Comparison of ENCODE assay signal across 11 cellular contexts in the genomic region with DNA sequence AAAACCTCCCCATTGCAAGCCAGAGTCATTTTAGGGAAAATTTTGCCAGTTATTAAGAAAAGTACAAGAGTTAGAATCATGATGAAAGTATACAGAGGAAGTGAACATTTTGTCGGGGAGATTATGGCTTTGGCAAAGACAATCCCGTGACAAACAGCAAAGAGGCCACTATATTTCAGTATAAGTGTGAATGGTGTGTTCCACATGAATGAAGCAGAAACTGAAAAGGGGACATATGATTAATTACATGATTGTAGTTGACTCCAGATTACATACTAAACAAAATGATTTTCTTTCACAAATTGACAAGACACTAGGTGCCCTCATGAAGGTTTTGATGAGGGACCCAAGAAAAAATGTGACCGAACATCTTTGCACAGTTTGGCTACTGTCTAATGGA. TPM values are rescaled to one million over a fixed set of nuclear protein-coding genes. Genes with fewer than 3 reads are reported as not detected.
A peak's percentile ranks its signal among the peaks of the same experiment; 100 is the strongest.
DNase-seq lines count a peak whose midpoint lies in the region; ATAC-seq lines count a peak whose summit lies in the region.
"Had no signal": no experiment of that assay in that cellular context is flagged by ENCODE, and none has a peak within 500 bp of the region (broad histone marks: within the 10 kb centered on the region; RNA-seq: fewer than 3 reads in every experiment).

No MANE protein-coding gene starts in this region.

- H3K36me3 Mint-ChIP-seq in activated CD4-positive, alpha-beta T cell treated with anti-CD3 and anti-CD28 coated beads, Interleukin-2, amount 10 ng/mL, durations not matched to agents 24 days and 14 days (ENCODE audit: low read depth) = peaks cover 87% of the 10 kb centered on the region
- H3K36me3 Mint-ChIP-seq in memory B cell = peaks cover 59% of the 10 kb centered on the region

- DNase-seq in activated CD4-positive, alpha-beta T cell treated with anti-CD3 and anti-CD28 coated beads, Interleukin-2, amount 10 ng/mL, durations not matched to agents 24 days and 14 days = no peak
- no peak for DNase-seq in activated CD4-positive, alpha-beta T cell treated with anti-CD3 and anti-CD28 coated beads for 4 hours
- DNase-seq in memory B cell (ENCODE audit: low spot score in 2 of 2) = no peak
- DNase-seq in GM19240 (ENCODE audit: insufficient read length, low spot score) = no peak
- no peak for DNase-seq in germinal center (ENCODE audit: low spot score)
- DNase-seq: left ventricle myocardium inferior, MG63 had no signal

- peak; percentile 56 for ATAC-seq in GM21447 (IDR thresholded peaks at IDR 0.05; ENCODE audit: unreplicated experiment)
- peak; percentile 54 for ATAC-seq in HG03097 (IDR thresholded peaks at IDR 0.05; ENCODE audit: low FRiP score, unreplicated experiment)
- peak; percentile 64 for ATAC-seq in memory B cell (ENCODE audit: low read depth)
- no peak for ATAC-seq in esophagus mucosa

- H3K27ac Mint-ChIP-seq in activated CD4-positive, alpha-beta T cell treated with anti-CD3 and anti-CD28 coated beads, Interleukin-2, amount 10 ng/mL, durations not matched to agents 24 days and 14 days = peak overlapping the region; percentile 61
- peak overlapping the region; percentile 85 for H3K27ac Mint-ChIP-seq in memory B cell

- intact Hi-C loops in activated CD4-positive, alpha-beta T cell treated with anti-CD3 and anti-CD28 coated beads, Interleukin-2, amount 10 ng/mL, durations not matched to agents 24 days and 14 days (cut with micrococcal nuclease) = loop anchor here (5.0 kb wide), 3 partner anchors 50 to 390 kb away; no protein-coding TSS in a partner anchor

- peaks cover 28% of the 10 kb centered on the region for H3K9me3 Mint-ChIP-seq in activated CD4-positive, alpha-beta T cell treated with anti-CD3 and anti-CD28 coated beads, Interleukin-2, amount 10 ng/mL, durations not matched to agents 24 days and 14 days
- H3K9me3 Mint-ChIP-seq in memory B cell = no peaks in the 10 kb centered on the region

- H3K27me3 Mint-ChIP-seq in activated CD4-positive, alpha-beta T cell treated with anti-CD3 and anti-CD28 coated beads, Interleukin-2, amount 10 ng/mL, durations not matched to agents 24 days and 14 days = no peaks in the 10 kb centered on the region
- no peaks in the 10 kb centered on the region for H3K27me3 Mint-ChIP-seq in memory B cell

- H3K4me1 Mint-ChIP-seq in activated CD4-positive, alpha-beta T cell treated with anti-CD3 and anti-CD28 coated beads, Interleukin-2, amount 10 ng/mL, durations not matched to agents 24 days and 14 days = peaks cover 67% of the 10 kb centered on the region
- peaks cover 48% of the 10 kb centered on the region for H3K4me1 Mint-ChIP-seq in memory B cell

- H3K4me3 Mint-ChIP-seq in activated CD4-positive, alpha-beta T cell treated with anti-CD3 and anti-CD28 coated beads, Interleukin-2, amount 10 ng/mL, durations not matched to agents 24 days and 14 days = peak overlapping the region; percentile 27
- H3K4me3 Mint-ChIP-seq in memory B cell = peak overlapping the region; percentile 15

RNA-seq across cellular contexts. Expression of a gene that starts 42.0 kb away (rescaled TPM):
- 236 and 241 TPM in 2 replicates for total RNA-seq in activated CD4-positive, alpha-beta T cell treated with anti-CD3 and anti-CD28 coated beads, Interleukin-2, amount 10 ng/mL, durations not matched to agents 24 days and 14 days
- 0.96 TPM for total RNA-seq in esophagus mucosa
- total RNA-seq: pulmonary artery endothelial cell had no signal

RNA-seq across cellular contexts. Expression of a gene that starts 47.8 kb away (rescaled TPM):
- 137 and 148 TPM in 2 replicates for total RNA-seq in activated CD4-positive, alpha-beta T cell treated with anti-CD3 and anti-CD28 coated beads, Interleukin-2, amount 10 ng/mL, durations not matched to agents 24 days and 14 days
- total RNA-seq in esophagus mucosa = 9.1 TPM

RNA-seq across cellular contexts. Expression of a gene that starts 59.4 kb away (rescaled TPM):
- total RNA-seq in activated CD4-positive, alpha-beta T cell treated with anti-CD3 and anti-CD28 coated beads, Interleukin-2, amount 10 ng/mL, durations not matched to agents 24 days and 14 days = 48.9 and 49.1 TPM in 2 replicates
- 5.3 TPM for total RNA-seq in esophagus mucosa

Comparison
In these comparisons a context has a peak if more than half of its experiments do, and no peak if none do; other contexts are left out.
1. RNA of a gene that starts 42.0 kb away (total RNA-seq): 236 to 241 TPM in activated CD4-positive, alpha-beta T cell treated with anti-CD3 and anti-CD28 coated beads, Interleukin-2, amount 10 ng/mL, durations not matched to agents 24 days and 14 days; 0.96 TPM in esophagus mucosa (single experiment); every median in the first group is over 100 times any median in the second.
2. RNA of a gene that starts 47.8 kb away (total RNA-seq): 137 to 148 TPM in activated CD4-positive, alpha-beta T cell treated with anti-CD3 and anti-CD28 coated beads, Interleukin-2, amount 10 ng/mL, durations not matched to agents 24 days and 14 days; 9.1 TPM in esophagus mucosa (single experiment); every median in the first group is over 10 times any median in the second.